ENCODE assay signal across 9 cellular contexts in genomic region chr2:48249093-48249492, GRCh38.
DNase-seq lines count a peak whose midpoint lies in the region; ATAC-seq, FAIRE-seq and TF ChIP-seq lines count a peak whose summit lies in the region.
"Had no signal": no experiment of that assay in that cellular context is flagged by ENCODE, and none has a peak within 500 bp of the region (broad histone marks: within the 10 kb centered on the region; RNA-seq: fewer than 3 reads in every experiment).

No MANE protein-coding gene starts in this region.

- no peak for TF ChIP-seq POLR2A in endothelial cell of umbilical vein (IDR thresholded peaks at IDR 0.05; ENCODE audit: low read depth, low read length)

- no peaks in the 10 kb centered on the region for H3K27me3 Mint-ChIP-seq in neural progenitor cell (ENCODE audit: insufficient read depth, low read depth)
- H3K27me3 Mint-ChIP-seq: CD8-positive, alpha-beta memory T cell had no signal

- H3K4me1 ChIP-seq in endothelial cell of umbilical vein (ENCODE audit: control insufficient read depth, extremely low read depth, insufficient read depth, low read length), result peaks cover 20% of the 10 kb centered on the region
- H3K4me1 ChIP-seq in neural progenitor cell, result peaks cover 5% of the 10 kb centered on the region

- BruUV-seq in endothelial cell of umbilical vein (replicated peaks; lab: Mats Ljungman, UMichigan), result no TSS peak

- DNase-seq in DMS 273 treated with DMSO at 0.1 percent for 48 hours (lab: John Stamatoyannopoulos, UW) (peak; percentile 95), NCI-H446 treated with DMSO at 0.1 percent for 48 hours (lab: John Stamatoyannopoulos, UW) (peak; percentile 98), endothelial cell of umbilical vein (ENCODE audit: low read depth, low spot score) (no peak), neural progenitor cell (ENCODE audit: low spot score) (no peak), NCI-H748 (lab: John Stamatoyannopoulos, UW; ENCODE audit: unreplicated experiment) (no peak)
- no peak for DNase-seq in effector CD4-positive, alpha-beta T cell
- DNase-seq: CD8-positive, alpha-beta memory T cell had no signal

- H3K27me3 ChIP-seq in endothelial cell of umbilical vein (ENCODE audit: control insufficient read depth in 2 of 2, insufficient read depth in 2 of 2, low read length in 2 of 2) (no peaks in the 10 kb centered on the region), neural progenitor cell (no peaks in the 10 kb centered on the region)

- no peaks in the 10 kb centered on the region for H4K20me1 ChIP-seq in endothelial cell of umbilical vein (replicated peaks; ENCODE audit: control insufficient read depth, extremely low read depth, insufficient read depth, low read length)
- H4K20me1 ChIP-seq in neural progenitor cell (ENCODE audit: low read depth), result no peaks in the 10 kb centered on the region

- no peaks in the 10 kb centered on the region for H3F3A ChIP-seq in neural progenitor cell (ENCODE audit: low read depth)

- H3K9me3 Mint-ChIP-seq in neural progenitor cell, result peaks cover 3% of the 10 kb centered on the region
- H3K9me3 Mint-ChIP-seq: CD8-positive, alpha-beta memory T cell had no signal

- FAIRE-seq in endothelial cell of umbilical vein (lab: Jason Lieb, UNC), result no peak

- peaks cover 7% of the 10 kb centered on the region for H3K4me1 Mint-ChIP-seq in neural progenitor cell

- TF ChIP-seq CTCF in endothelial cell of umbilical vein (IDR thresholded peaks at IDR 0.05; ENCODE audit: extremely low read depth in 1 of 2, insufficient read depth in 1 of 2, low read depth in 1 of 2, low read length in 2 of 2), result no peak
- TF ChIP-seq CTCF in neural progenitor cell (IDR thresholded peaks at IDR 0.05), result no peak

- dilution Hi-C loops in endothelial cell of umbilical vein (cut with MboI; ENCODE audit: extremely low pct_ligation_motif_present, low sequenced_read_pairs), result no loop called here

- H3K9me3 ChIP-seq in endothelial cell of umbilical vein (replicated peaks; ENCODE audit: control insufficient read depth, insufficient read depth, low read length) (no peaks in the 10 kb centered on the region), neural progenitor cell (ENCODE audit: low read depth) (no peaks in the 10 kb centered on the region)

- intact Hi-C loops in endothelial cell of umbilical vein (cut with micrococcal nuclease), result loop anchor here (1.0 kb wide), 1 partner anchor 95 kb away; no protein-coding TSS in a partner anchor

- H3K4me2 ChIP-seq in endothelial cell of umbilical vein (ENCODE audit: insufficient read depth, low read length), result peak overlapping the region; percentile 69
- H3K4me2 ChIP-seq in neural progenitor cell, result no peak overlapping the region

- H3K27ac ChIP-seq in endothelial cell of umbilical vein (ENCODE audit: insufficient read depth, low read depth, low read length) (peak overlapping the region; percentile 87), neural progenitor cell (no peak overlapping the region)

- H3K36me3 ChIP-seq in endothelial cell of umbilical vein (ENCODE audit: control insufficient read depth in 2 of 2, extremely low read depth in 1 of 2, insufficient read depth in 2 of 2, low read length in 2 of 2) (no peaks in the 10 kb centered on the region), neural progenitor cell (no peaks in the 10 kb centered on the region)

- peak overlapping the region; percentile 75 for H3K9ac ChIP-seq in endothelial cell of umbilical vein (replicated peaks; ENCODE audit: extremely low read depth, insufficient read depth, low read length)
- no peak overlapping the region for H3K9ac ChIP-seq in neural progenitor cell

- H3K79me2 ChIP-seq in endothelial cell of umbilical vein (ENCODE audit: control insufficient read depth, insufficient read depth, low read length), result no peaks in the 10 kb centered on the region
- H3K79me2 ChIP-seq in neural progenitor cell (ENCODE audit: low read depth), result no peaks in the 10 kb centered on the region

- H3K4me3 ChIP-seq in endothelial cell of umbilical vein (replicated peaks in 1 of 3; ENCODE audit: insufficient read depth in 1 of 3, low read depth in 1 of 3, low read length in 3 of 3), result no peak overlapping the region
- H3K4me3 ChIP-seq in neural progenitor cell, result no peak overlapping the region

- H3K9me1 ChIP-seq in endothelial cell of umbilical vein (replicated peaks; ENCODE audit: control insufficient read depth, extremely low read depth, insufficient read depth, low read length), result no peaks in the 10 kb centered on the region

- POLR2A ChIA-PET in endothelial cell of umbilical vein (lab: Charles Lee), result no interaction called here

- CTCF ChIA-PET in endothelial cell of umbilical vein (lab: Charles Lee), result interaction anchor here (0.9 to 1.8 kb wide), 3 partner anchors 40 to 342 kb away, joined by 3 to 8 read pairs (median 7); partner anchors contain the start of gene FBXO11

- no peaks in the 10 kb centered on the region for H3K36me3 Mint-ChIP-seq in neural progenitor cell
- H3K36me3 Mint-ChIP-seq: CD8-positive, alpha-beta memory T cell had no signal

- H3K4me3 Mint-ChIP-seq in neural progenitor cell, result no peak overlapping the region
- H3K4me3 Mint-ChIP-seq: CD8-positive, alpha-beta memory T cell had no signal

- H2AFZ ChIP-seq in endothelial cell of umbilical vein (ENCODE audit: low read depth, low read length), result peak overlapping the region; percentile 34
- H2AFZ ChIP-seq in neural progenitor cell (replicated peaks), result peak overlapping the region; percentile 32

- no peak overlapping the region for H3K27ac Mint-ChIP-seq in neural progenitor cell
- H3K27ac Mint-ChIP-seq: CD8-positive, alpha-beta memory T cell had no signal

- no peak for ATAC-seq in HG03159 (IDR thresholded peaks at IDR 0.05; ENCODE audit: unreplicated experiment)
- no peak for ATAC-seq in GM19463 (IDR thresholded peaks at IDR 0.05; ENCODE audit: unreplicated experiment)

TF ChIP-seq in endothelial cell of umbilical vein, 7 proteins besides CTCF, POLR2A, EP300 and RAD21:
- TF ChIP-seq JUN (IDR thresholded peaks at IDR 0.05; ENCODE audit: borderline replicate concordance, insufficient read depth, insufficient read length, low read depth) (no peak), FOS (IDR thresholded peaks at IDR 0.05; ENCODE audit: borderline replicate concordance, insufficient read depth, low read length) (no peak), POLR2AphosphoS5 (IDR thresholded peaks at IDR 0.05; ENCODE audit: insufficient read depth, low read depth, low read length) (no peak), EZH2 (IDR thresholded peaks at IDR 0.05; ENCODE audit: borderline replicate concordance, low read depth, low read length, severe bottlenecking) (no peak), MYC (IDR thresholded peaks at IDR 0.05; ENCODE audit: low read depth, low read length) (no peak), MAX (IDR thresholded peaks at IDR 0.05; ENCODE audit: insufficient read depth, insufficient read length) (no peak), GATA2 (IDR thresholded peaks at IDR 0.05; ENCODE audit: insufficient read depth, insufficient read length, low read depth, low read length) (no peak)

Comparison
In these comparisons a context has a peak if more than half of its experiments do, and no peak if none do; other contexts are left out.
1. DNase-seq: peak in DMS 273 treated with DMSO at 0.1 percent for 48 hours (single experiment) and NCI-H446 treated with DMSO at 0.1 percent for 48 hours (single experiment); none in endothelial cell of umbilical vein (single experiment), neural progenitor cell (single experiment), NCI-H748 (single experiment) and effector CD4-positive, alpha-beta T cell (single experiment).